ENCODE assay signal across 1 cellular context in genomic region chr14:68145539-68145938, GRCh38.
TF ChIP-seq lines count a peak whose summit lies in the region.

No MANE protein-coding gene starts in this region.

TF ChIP-seq in SK-N-SH, 30 proteins besides CTCF, POLR2A, EP300 and RAD21 (continued from another document):
- TF ChIP-seq, protein P1, sequence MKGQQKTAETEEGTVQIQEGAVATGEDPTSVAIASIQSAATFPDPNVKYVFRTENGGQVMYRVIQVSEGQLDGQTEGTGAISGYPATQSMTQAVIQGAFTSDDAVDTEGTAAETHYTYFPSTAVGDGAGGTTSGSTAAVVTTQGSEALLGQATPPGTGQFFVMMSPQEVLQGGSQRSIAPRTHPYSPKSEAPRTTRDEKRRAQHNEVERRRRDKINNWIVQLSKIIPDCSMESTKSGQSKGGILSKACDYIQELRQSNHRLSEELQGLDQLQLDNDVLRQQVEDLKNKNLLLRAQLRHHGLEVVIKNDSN (IDR thresholded peaks at IDR 0.05; ENCODE audit: borderline replicate concordance, low read depth), result no peak
- TF ChIP-seq, protein P2, sequence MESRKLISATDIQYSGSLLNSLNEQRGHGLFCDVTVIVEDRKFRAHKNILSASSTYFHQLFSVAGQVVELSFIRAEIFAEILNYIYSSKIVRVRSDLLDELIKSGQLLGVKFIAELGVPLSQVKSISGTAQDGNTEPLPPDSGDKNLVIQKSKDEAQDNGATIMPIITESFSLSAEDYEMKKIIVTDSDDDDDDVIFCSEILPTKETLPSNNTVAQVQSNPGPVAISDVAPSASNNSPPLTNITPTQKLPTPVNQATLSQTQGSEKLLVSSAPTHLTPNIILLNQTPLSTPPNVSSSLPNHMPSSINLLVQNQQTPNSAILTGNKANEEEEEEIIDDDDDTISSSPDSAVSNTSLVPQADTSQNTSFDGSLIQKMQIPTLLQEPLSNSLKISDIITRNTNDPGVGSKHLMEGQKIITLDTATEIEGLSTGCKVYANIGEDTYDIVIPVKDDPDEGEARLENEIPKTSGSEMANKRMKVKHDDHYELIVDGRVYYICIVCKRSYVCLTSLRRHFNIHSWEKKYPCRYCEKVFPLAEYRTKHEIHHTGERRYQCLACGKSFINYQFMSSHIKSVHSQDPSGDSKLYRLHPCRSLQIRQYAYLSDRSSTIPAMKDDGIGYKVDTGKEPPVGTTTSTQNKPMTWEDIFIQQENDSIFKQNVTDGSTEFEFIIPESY (IDR thresholded peaks at IDR 0.05; ENCODE audit: borderline replicate concordance, low read depth), result no peak
- TF ChIP-seq MEF2A (IDR thresholded peaks at IDR 0.05; ENCODE audit: borderline replicate concordance, low read depth), result peak; percentile 88; the same call in 1 of the 2 replicates
